In the genomic region with DNA sequence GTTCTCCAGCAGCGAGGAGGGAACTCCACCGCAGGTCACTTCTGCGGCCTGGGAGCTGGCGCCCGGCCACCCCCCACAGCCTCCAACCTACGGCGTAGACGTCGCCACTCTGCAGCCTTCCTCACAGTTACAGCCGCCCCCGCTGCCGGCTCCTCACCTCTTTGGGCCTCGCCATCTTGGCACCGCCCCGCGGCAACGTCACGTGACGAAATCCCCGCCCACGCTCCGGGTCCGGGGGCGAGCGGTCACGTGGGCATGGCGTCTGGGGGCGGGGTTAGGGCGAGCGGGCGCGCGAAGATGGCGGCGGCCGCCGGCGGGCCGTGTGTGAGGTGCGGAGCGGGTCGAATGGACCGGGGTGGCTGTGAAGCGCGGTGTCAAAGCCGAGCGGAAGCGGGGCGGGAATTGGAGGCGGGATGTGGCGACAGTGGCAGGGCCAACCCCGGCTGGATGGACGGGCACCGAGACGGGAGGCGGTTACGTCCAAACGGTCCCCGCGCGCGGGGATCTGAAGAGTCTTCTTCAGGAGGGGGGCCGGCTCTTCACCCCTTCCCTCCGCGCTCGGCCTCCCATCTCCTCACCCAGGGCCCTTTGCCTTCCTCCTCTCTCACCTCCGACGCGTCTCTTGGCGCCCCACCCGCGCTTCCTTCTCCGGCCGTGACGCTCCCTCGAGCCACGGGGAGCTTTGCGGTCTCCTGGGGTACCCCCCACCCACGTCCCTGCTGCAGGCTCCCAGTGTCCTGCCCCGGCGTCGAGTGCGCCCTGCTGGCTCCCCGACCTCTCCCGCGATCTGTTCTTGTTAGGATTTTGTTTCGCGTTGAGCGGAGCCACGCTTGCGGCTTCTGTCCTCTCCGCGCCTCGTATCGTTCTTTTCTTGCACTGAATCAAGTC, we compare ENCODE assay signal across 8 cellular contexts. TPM values are rescaled to one million over a fixed set of nuclear protein-coding genes. Genes with fewer than 3 reads are reported as not detected.
A peak's percentile ranks its signal among the peaks of the same experiment; 100 is the strongest.
DNase-seq lines count a peak whose midpoint lies in the region; ATAC-seq and TF ChIP-seq lines count a peak whose summit lies in the region.

A gene (minus strand): TSS at position 181 of the 888 bp plus-strand sequence. CDS start 300 bp downstream, outside the sequence.
A gene with protein sequence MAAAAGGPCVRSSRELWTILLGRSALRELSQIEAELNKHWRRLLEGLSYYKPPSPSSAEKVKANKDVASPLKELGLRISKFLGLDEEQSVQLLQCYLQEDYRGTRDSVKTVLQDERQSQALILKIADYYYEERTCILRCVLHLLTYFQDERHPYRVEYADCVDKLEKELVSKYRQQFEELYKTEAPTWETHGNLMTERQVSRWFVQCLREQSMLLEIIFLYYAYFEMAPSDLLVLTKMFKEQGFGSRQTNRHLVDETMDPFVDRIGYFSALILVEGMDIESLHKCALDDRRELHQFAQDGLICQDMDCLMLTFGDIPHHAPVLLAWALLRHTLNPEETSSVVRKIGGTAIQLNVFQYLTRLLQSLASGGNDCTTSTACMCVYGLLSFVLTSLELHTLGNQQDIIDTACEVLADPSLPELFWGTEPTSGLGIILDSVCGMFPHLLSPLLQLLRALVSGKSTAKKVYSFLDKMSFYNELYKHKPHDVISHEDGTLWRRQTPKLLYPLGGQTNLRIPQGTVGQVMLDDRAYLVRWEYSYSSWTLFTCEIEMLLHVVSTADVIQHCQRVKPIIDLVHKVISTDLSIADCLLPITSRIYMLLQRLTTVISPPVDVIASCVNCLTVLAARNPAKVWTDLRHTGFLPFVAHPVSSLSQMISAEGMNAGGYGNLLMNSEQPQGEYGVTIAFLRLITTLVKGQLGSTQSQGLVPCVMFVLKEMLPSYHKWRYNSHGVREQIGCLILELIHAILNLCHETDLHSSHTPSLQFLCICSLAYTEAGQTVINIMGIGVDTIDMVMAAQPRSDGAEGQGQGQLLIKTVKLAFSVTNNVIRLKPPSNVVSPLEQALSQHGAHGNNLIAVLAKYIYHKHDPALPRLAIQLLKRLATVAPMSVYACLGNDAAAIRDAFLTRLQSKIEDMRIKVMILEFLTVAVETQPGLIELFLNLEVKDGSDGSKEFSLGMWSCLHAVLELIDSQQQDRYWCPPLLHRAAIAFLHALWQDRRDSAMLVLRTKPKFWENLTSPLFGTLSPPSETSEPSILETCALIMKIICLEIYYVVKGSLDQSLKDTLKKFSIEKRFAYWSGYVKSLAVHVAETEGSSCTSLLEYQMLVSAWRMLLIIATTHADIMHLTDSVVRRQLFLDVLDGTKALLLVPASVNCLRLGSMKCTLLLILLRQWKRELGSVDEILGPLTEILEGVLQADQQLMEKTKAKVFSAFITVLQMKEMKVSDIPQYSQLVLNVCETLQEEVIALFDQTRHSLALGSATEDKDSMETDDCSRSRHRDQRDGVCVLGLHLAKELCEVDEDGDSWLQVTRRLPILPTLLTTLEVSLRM (N-terminal part only) (plus strand): TSS at position 277 of the 888 bp plus-strand sequence. CDS start 21 bp downstream, at position 298.

- no peaks in the 10 kb centered on the region for H3K36me3 Mint-ChIP-seq in chondrocyte (ENCODE audit: low read depth)

- H3K9me3 Mint-ChIP-seq in chondrocyte (ENCODE audit: low read depth) = no peaks in the 10 kb centered on the region

- no peaks in the 10 kb centered on the region for H3K27me3 Mint-ChIP-seq in chondrocyte (ENCODE audit: low read depth)

- DNase-seq in AML-193 (lab: John Stamatoyannopoulos, UW) = peak; percentile 68 to 72
- DNase-seq in NCI-H510A (lab: John Stamatoyannopoulos, UW) = peak; percentile 84
- peak; percentile 99 to 100 for DNase-seq in activated CD4-positive, alpha-beta T cell treated with anti-CD3 and anti-CD28 coated beads for 24 hours (ENCODE audit: low read depth in 2 of 2)
- DNase-seq in chondrocyte (ENCODE audit: low spot score) = peak; percentile 96
- peak; percentile 60 for DNase-seq in kidney glomerular epithelial cell (lab: John Stamatoyannopoulos, UW)
- peak; percentile 97 to 99 for DNase-seq in stimulated activated CD4-positive, alpha-beta T cell treated with anti-CD3 and anti-CD28 coated beads, Interleukin-15, amount 100 ng/mL, for 48 hours (ENCODE audit: low read depth in 2 of 2)

- peak within 1 kb of the TSS; percentile 79 for H3K4me3 Mint-ChIP-seq in chondrocyte (ENCODE audit: unreplicated experiment)

- peaks cover 29% of the 10 kb centered on the region for H3K4me1 Mint-ChIP-seq in chondrocyte (ENCODE audit: low read depth)

- H3K27ac Mint-ChIP-seq in chondrocyte (ENCODE audit: unreplicated experiment) = peak within 1 kb of the TSS; percentile 98

- peak; percentile 77 for ATAC-seq in GM19043 (IDR thresholded peaks at IDR 0.05; ENCODE audit: low read depth, unreplicated experiment)
- peak; percentile 84 for ATAC-seq in HG03354 (IDR thresholded peaks at IDR 0.05; ENCODE audit: poor library complexity, severe bottlenecking, unreplicated experiment)

- no peak for TF ChIP-seq CTCF in chondrocyte (IDR thresholded peaks at IDR 0.05)

RNA-seq across cellular contexts. Expression of the first gene that starts in this region (rescaled TPM):
- total RNA-seq in chondrocyte = 21.5 to 24.7 TPM (median 22.2 TPM) in 3 replicates

RNA-seq across cellular contexts. Expression of the second gene that starts in this region (rescaled TPM):
- total RNA-seq in chondrocyte = 36.0 to 51.8 TPM (median 38.2 TPM) in 3 replicates

Comparison
In these comparisons a context has a peak if more than half of its experiments do, and no peak if none do; other contexts are left out.
1. Peak in every context shown above with its lines: DNase-seq and ATAC-seq.